In the genomic region with DNA sequence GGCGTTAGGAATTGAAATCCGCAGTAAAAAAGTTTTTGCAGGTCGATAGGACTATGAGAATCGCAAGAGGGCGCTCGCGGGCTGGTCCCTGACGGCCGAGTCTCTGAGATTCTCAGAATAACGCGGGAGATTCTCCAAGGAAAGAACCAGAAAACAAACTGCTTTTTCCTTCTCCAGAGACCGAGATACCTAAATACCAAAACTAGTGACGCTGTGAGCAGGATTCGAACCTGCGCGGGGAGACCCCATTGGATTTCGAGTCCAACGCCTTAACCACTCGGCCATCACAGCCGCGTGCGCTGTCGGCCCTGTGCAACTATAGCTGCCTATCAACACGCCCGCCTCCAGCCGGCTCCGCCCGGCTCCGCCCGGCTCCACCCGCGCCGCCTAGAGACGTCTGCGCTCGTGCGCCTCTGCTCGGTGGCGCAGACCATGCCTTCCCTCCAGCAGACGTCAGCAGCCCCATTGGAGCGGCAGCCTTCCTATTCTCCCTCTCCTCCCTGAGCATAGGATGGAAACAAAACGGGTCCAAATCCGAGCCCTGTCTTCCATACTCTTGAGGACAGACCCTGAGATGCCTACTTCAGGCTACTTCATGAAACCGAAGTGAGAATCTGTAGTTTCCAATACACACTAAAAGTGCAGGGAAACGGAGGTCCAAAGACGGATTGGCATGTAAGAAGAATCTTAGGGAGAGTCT, we compare ENCODE assay signal across 9 cellular contexts. TPM values are rescaled to one million over a fixed set of nuclear protein-coding genes. Genes with fewer than 3 reads are reported as not detected.
A peak's percentile ranks its signal among the peaks of the same experiment; 100 is the strongest.
DNase-seq lines count a peak whose midpoint lies in the region; ATAC-seq, FAIRE-seq and TF ChIP-seq lines count a peak whose summit lies in the region.
"Had no signal": no experiment of that assay in that cellular context is flagged by ENCODE, and none has a peak within 500 bp of the region (broad histone marks: within the 10 kb centered on the region; RNA-seq: fewer than 3 reads in every experiment).

No MANE protein-coding gene starts in this region.

- DNase-seq in AG08395 (ENCODE audit: low spot score) (peak; percentile 93), NCI-H2227 (lab: John Stamatoyannopoulos, UW; ENCODE audit: unreplicated experiment) (peak; percentile 97), WTC11 (ENCODE audit: low spot score) (peak; percentile 97)
- peak; percentile 92 for DNase-seq in central memory CD4-positive, alpha-beta T cell
- DNase-seq in stimulated activated CD4-positive, alpha-beta T cell treated with anti-CD3 and anti-CD28 coated beads, Interleukin-12 subunit alpha, Interleukin-12 subunit beta, amount 100 ng/mL, for 24 hours (ENCODE audit: low read depth in 2 of 2), result peak; percentile 98 to 99

- H3K4me3 Mint-ChIP-seq in WTC11, result no peak overlapping the region
- H3K4me3 Mint-ChIP-seq: IgD-negative memory B cell had no signal

- FAIRE-seq in islet of Langerhans (lab: Jason Lieb, UNC), result peak; percentile 89

- no peaks in the 10 kb centered on the region; the same call in 1 of the 2 replicates for H3K27me3 Mint-ChIP-seq in WTC11 (ENCODE audit: low read depth)
- H3K27me3 Mint-ChIP-seq: IgD-negative memory B cell had no signal

- peaks cover 8% of the 10 kb centered on the region for H3K4me1 Mint-ChIP-seq in WTC11

- POLR2A ChIA-PET in WTC11 (lab: Charles Lee), result interaction anchor here (1.1 to 2.3 kb wide), 3 partner anchors 13 to 34 kb away, joined by 3 to 12 read pairs (median 4); a partner anchor contains a TSS

- TF ChIP-seq CTCF in WTC11 (IDR thresholded peaks at IDR 0.05), result peak; percentile 83

- ATAC-seq in GM18907 (IDR thresholded peaks at IDR 0.05; ENCODE audit: unreplicated experiment) (peak; percentile 82), HG03139 (IDR thresholded peaks at IDR 0.05; ENCODE audit: unreplicated experiment) (peak; percentile 79), WTC11 (peak; percentile 91)

- H3K27ac Mint-ChIP-seq in WTC11, result no peak overlapping the region
- H3K27ac Mint-ChIP-seq: IgD-negative memory B cell had no signal

- CTCF ChIA-PET in WTC11 (lab: Charles Lee), result interaction anchor here (0.8 to 3.6 kb wide), 8 partner anchors 12 to 45 kb away, joined by 3 to 25 read pairs (median 6); a partner anchor contains a TSS

- H3K36me3 Mint-ChIP-seq in WTC11, result peaks cover 10% of the 10 kb centered on the region
- H3K36me3 Mint-ChIP-seq: IgD-negative memory B cell had no signal

- no peaks in the 10 kb centered on the region for H3K9me3 Mint-ChIP-seq in WTC11
- H3K9me3 Mint-ChIP-seq: IgD-negative memory B cell had no signal

TF ChIP-seq in WTC11, 78 proteins besides CTCF, POLR2A, EP300 and RAD21 (continues in another document):
- TF ChIP-seq, protein P1, sequence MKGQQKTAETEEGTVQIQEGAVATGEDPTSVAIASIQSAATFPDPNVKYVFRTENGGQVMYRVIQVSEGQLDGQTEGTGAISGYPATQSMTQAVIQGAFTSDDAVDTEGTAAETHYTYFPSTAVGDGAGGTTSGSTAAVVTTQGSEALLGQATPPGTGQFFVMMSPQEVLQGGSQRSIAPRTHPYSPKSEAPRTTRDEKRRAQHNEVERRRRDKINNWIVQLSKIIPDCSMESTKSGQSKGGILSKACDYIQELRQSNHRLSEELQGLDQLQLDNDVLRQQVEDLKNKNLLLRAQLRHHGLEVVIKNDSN (CRISPR knock-in tag; IDR thresholded peaks at IDR 0.05), result peak; percentile 23; the same call in 1 of the 2 replicates
- no peak for TF ChIP-seq SOX15 (CRISPR knock-in tag; IDR thresholded peaks at IDR 0.05)
- TF ChIP-seq CREB1 (CRISPR knock-in tag; IDR thresholded peaks at IDR 0.05), result peak; percentile 31; the same call in 1 of the 2 replicates
- TF ChIP-seq OVOL2 (CRISPR knock-in tag; IDR thresholded peaks at IDR 0.05; ENCODE audit: borderline replicate concordance), result no peak
- TF ChIP-seq, protein P2, sequence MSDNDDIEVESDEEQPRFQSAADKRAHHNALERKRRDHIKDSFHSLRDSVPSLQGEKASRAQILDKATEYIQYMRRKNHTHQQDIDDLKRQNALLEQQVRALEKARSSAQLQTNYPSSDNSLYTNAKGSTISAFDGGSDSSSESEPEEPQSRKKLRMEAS (CRISPR knock-in tag; IDR thresholded peaks at IDR 0.05), result 0 out of 2 replicates have a peak, but pooled peaks have one; percentile 57
- peak; percentile 87 for TF ChIP-seq GABPB1 (CRISPR knock-in tag; IDR thresholded peaks at IDR 0.05)
- TF ChIP-seq, protein P3, sequence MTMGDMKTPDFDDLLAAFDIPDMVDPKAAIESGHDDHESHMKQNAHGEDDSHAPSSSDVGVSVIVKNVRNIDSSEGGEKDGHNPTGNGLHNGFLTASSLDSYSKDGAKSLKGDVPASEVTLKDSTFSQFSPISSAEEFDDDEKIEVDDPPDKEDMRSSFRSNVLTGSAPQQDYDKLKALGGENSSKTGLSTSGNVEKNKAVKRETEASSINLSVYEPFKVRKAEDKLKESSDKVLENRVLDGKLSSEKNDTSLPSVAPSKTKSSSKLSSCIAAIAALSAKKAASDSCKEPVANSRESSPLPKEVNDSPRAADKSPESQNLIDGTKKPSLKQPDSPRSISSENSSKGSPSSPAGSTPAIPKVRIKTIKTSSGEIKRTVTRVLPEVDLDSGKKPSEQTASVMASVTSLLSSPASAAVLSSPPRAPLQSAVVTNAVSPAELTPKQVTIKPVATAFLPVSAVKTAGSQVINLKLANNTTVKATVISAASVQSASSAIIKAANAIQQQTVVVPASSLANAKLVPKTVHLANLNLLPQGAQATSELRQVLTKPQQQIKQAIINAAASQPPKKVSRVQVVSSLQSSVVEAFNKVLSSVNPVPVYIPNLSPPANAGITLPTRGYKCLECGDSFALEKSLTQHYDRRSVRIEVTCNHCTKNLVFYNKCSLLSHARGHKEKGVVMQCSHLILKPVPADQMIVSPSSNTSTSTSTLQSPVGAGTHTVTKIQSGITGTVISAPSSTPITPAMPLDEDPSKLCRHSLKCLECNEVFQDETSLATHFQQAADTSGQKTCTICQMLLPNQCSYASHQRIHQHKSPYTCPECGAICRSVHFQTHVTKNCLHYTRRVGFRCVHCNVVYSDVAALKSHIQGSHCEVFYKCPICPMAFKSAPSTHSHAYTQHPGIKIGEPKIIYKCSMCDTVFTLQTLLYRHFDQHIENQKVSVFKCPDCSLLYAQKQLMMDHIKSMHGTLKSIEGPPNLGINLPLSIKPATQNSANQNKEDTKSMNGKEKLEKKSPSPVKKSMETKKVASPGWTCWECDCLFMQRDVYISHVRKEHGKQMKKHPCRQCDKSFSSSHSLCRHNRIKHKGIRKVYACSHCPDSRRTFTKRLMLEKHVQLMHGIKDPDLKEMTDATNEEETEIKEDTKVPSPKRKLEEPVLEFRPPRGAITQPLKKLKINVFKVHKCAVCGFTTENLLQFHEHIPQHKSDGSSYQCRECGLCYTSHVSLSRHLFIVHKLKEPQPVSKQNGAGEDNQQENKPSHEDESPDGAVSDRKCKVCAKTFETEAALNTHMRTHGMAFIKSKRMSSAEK (CRISPR knock-in tag; IDR thresholded peaks at IDR 0.05; ENCODE audit: borderline replicate concordance), result 0 out of 2 replicates have a peak, but pooled peaks have one; percentile 38
- TF ChIP-seq NFE2L1 (CRISPR knock-in tag; IDR thresholded peaks at IDR 0.05), result no peak
- TF ChIP-seq, protein P4, sequence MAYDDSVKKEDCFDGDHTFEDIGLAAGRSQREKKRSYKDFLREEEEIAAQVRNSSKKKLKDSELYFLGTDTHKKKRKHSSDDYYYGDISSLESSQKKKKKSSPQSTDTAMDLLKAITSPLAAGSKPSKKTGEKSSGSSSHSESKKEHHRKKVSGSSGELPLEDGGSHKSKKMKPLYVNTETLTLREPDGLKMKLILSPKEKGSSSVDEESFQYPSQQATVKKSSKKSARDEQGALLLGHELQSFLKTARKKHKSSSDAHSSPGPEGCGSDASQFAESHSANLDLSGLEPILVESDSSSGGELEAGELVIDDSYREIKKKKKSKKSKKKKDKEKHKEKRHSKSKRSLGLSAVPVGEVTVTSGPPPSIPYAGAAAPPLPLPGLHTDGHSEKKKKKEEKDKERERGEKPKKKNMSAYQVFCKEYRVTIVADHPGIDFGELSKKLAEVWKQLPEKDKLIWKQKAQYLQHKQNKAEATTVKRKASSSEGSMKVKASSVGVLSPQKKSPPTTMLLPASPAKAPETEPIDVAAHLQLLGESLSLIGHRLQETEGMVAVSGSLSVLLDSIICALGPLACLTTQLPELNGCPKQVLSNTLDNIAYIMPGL (CRISPR knock-in tag; IDR thresholded peaks at IDR 0.05), result peak; percentile 99
- peak; percentile 34 for TF ChIP-seq CREM (CRISPR knock-in tag; IDR thresholded peaks at IDR 0.05)
- no peak for TF ChIP-seq NR3C1 (CRISPR knock-in tag; conservative IDR thresholded peaks at IDR 0.05; ENCODE audit: low read depth)
- TF ChIP-seq TEAD4 (CRISPR knock-in tag; IDR thresholded peaks at IDR 0.05), result no peak
- no peak for TF ChIP-seq SMAD4 (CRISPR knock-in tag; IDR thresholded peaks at IDR 0.05)
- peak; percentile 46; the same call in 1 of the 2 replicates for TF ChIP-seq ETV6 (CRISPR knock-in tag; IDR thresholded peaks at IDR 0.05)
- TF ChIP-seq, protein P5, sequence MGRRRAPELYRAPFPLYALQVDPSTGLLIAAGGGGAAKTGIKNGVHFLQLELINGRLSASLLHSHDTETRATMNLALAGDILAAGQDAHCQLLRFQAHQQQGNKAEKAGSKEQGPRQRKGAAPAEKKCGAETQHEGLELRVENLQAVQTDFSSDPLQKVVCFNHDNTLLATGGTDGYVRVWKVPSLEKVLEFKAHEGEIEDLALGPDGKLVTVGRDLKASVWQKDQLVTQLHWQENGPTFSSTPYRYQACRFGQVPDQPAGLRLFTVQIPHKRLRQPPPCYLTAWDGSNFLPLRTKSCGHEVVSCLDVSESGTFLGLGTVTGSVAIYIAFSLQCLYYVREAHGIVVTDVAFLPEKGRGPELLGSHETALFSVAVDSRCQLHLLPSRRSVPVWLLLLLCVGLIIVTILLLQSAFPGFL (CRISPR knock-in tag; IDR thresholded peaks at IDR 0.05; ENCODE audit: borderline replicate concordance), result peak; percentile 50; the same call in 1 of the 2 replicates
- peak; percentile 71 for TF ChIP-seq SP1 (CRISPR knock-in tag; conservative IDR thresholded peaks at IDR 0.05)
- TF ChIP-seq NFYB (CRISPR knock-in tag; conservative IDR thresholded peaks at IDR 0.05; ENCODE audit: low read depth), result no peak
- TF ChIP-seq, protein P6, sequence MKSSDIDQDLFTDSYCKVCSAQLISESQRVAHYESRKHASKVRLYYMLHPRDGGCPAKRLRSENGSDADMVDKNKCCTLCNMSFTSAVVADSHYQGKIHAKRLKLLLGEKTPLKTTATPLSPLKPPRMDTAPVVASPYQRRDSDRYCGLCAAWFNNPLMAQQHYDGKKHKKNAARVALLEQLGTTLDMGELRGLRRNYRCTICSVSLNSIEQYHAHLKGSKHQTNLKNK (CRISPR knock-in tag; IDR thresholded peaks at IDR 0.05), result peak; percentile 56; the same call in 1 of the 2 replicates

RNA-seq across cellular contexts. Expression of a gene that starts 13.4 kb away (rescaled TPM):
- total RNA-seq in WTC11 (2021), result 30.6 to 46.9 TPM (median 34.0 TPM) in 3 replicates

RNA-seq across cellular contexts. Expression of a gene that starts 14.9 kb away (rescaled TPM):
- total RNA-seq in WTC11 (2021), result 3.1 to 3.9 TPM (median 3.7 TPM) in 3 replicates

RNA-seq across cellular contexts. Expression of a gene that starts 20.5 kb away (rescaled TPM):
- 0.48 to 0.81 TPM (median 0.62 TPM) in 3 replicates for total RNA-seq in WTC11 (2021)

RNA-seq across cellular contexts. Expression of a gene that starts 23.9 kb away (rescaled TPM):
- total RNA-seq in WTC11 (2021), result 24.1 to 27.4 TPM (median 24.3 TPM) in 3 replicates

RNA-seq across cellular contexts. Expression of a gene that starts 37.4 kb away (rescaled TPM):
- 11.3 to 17.2 TPM (median 11.9 TPM) in 3 replicates for total RNA-seq in WTC11 (2021)

Comparison
In these comparisons a context has a peak if more than half of its experiments do, and no peak if none do; other contexts are left out.
1. Peak in every context shown above with its lines: DNase-seq and ATAC-seq.